ENCODE assay signal across 25 cellular contexts in the genomic region with DNA sequence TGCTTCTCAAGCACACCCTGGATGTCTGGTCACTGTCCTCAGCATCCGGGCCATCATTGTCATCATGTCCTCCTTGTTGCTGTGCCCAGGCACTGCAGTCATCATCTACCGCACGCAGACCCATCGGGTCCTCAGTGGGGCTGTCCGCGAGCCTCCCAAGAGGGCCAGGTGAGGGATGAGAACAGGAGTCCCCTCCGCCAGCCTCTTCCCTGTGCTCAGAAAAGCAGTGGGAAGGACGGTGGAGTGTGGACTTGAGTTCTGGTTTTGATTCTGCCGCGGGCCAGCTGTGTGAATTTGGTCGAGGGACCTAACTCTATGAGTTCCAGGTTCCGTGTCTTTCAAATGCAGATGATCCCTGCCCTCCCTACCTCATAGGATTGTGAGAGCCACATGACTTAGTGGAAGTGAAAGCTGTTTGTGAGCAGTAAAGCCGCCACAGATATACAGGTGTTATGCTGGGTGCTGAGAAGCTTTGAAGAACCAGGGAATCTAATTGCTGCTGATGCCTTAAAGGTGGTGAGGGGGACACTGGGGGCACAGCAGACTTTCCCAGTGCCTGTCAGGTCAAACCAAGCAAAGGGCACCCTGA.
DNase-seq lines count a peak whose midpoint lies in the region; ATAC-seq and TF ChIP-seq lines count a peak whose summit lies in the region.
"Had no signal": no experiment of that assay in that cellular context is flagged by ENCODE, and none has a peak within 500 bp of the region (broad histone marks: within the 10 kb centered on the region; RNA-seq: fewer than 3 reads in every experiment).

No MANE protein-coding gene starts in this region.

- no peak overlapping the region for H2BK5ac ChIP-seq in neuronal stem cell (ENCODE audit: low read length)

- H3K4ac ChIP-seq in neuronal stem cell (ENCODE audit: low read length): no peak overlapping the region

- peaks cover 21% of the 10 kb centered on the region for H3K9me3 Mint-ChIP-seq in activated CD4-positive, alpha-beta T cell treated with anti-CD3 and anti-CD28 coated beads, Interleukin-2, amount 10 ng/mL, durations not matched to agents 24 days and 14 days

- H3K36me3 ChIP-seq in neuronal stem cell (replicated peaks in 1 of 2; ENCODE audit: control insufficient read depth in 2 of 2, insufficient read depth in 2 of 2, low read length in 2 of 2): no peaks in the 10 kb centered on the region
- H3K36me3 ChIP-seq: BE2C, HAP-1, stomach, upper lobe of left lung had no signal

- peak overlapping the region; percentile 58 for H2BK12ac ChIP-seq in neuronal stem cell (ENCODE audit: low read length)

- no peak for TF ChIP-seq CTCF in coronary artery (IDR thresholded peaks at IDR 0.05)

- H3K18ac ChIP-seq in neuronal stem cell (ENCODE audit: low read length): peak overlapping the region; percentile 87

- peak overlapping the region; percentile 56 for H3K14ac ChIP-seq in neuronal stem cell (ENCODE audit: low read length)

- H3K4me3 Mint-ChIP-seq in activated CD4-positive, alpha-beta T cell treated with anti-CD3 and anti-CD28 coated beads, Interleukin-2, amount 10 ng/mL, durations not matched to agents 24 days and 14 days: peak overlapping the region; percentile 12
- H3K4me3 Mint-ChIP-seq: activated T-helper 17 cell treated with anti-CD3 and anti-CD28 coated beads, Interleukin-2, amount 50 U/mL, for 72 hours; nephron had no signal

- H2BK15ac ChIP-seq in neuronal stem cell (ENCODE audit: low read length): peak overlapping the region; percentile 89

- peaks cover 26% of the 10 kb centered on the region for H3K4me1 Mint-ChIP-seq in activated CD4-positive, alpha-beta T cell treated with anti-CD3 and anti-CD28 coated beads, Interleukin-2, amount 10 ng/mL, durations not matched to agents 24 days and 14 days
- H3K4me1 Mint-ChIP-seq: nephron had no signal

- H2AFZ ChIP-seq in neuronal stem cell (ENCODE audit: low read length): no peak overlapping the region

- H3K4me2 ChIP-seq in neuronal stem cell (ENCODE audit: insufficient read depth, low read length, poor library complexity, severe bottlenecking): no peak overlapping the region
- H3K4me2 ChIP-seq: KMS-11 had no signal

- DNase-seq in activated CD4-positive, alpha-beta T cell treated with anti-CD3 and anti-CD28 coated beads, Interleukin-2, amount 10 ng/mL, durations not matched to agents 24 days and 14 days: no peak
- no peak for DNase-seq in activated CD4-positive, alpha-beta T cell treated with anti-CD3 and anti-CD28 coated beads, Interleukin-2, amount 50 U/mL, for 1 hour
- DNase-seq in RPMI8226: peak; percentile 24
- no peak for DNase-seq in neuronal stem cell (ENCODE audit: low spot score)
- DNase-seq in coronary artery (ENCODE audit: low spot score): no peak
- DNase-seq: BE2C, dermis blood vessel endothelial cell, foreskin keratinocyte, GF-D8, hippocampal formation, mesendoderm, NCI-H187 treated with DMSO at 0.1 percent for 48 hours, NCI-H510A, stomach had no signal

- H3K27me3 Mint-ChIP-seq in activated CD4-positive, alpha-beta T cell treated with anti-CD3 and anti-CD28 coated beads, Interleukin-2, amount 10 ng/mL, durations not matched to agents 24 days and 14 days: no peaks in the 10 kb centered on the region
- H3K27me3 Mint-ChIP-seq: activated T-helper 17 cell treated with anti-CD3 and anti-CD28 coated beads, Interleukin-2, amount 50 U/mL, for 72 hours had no signal

- H3K27ac Mint-ChIP-seq in activated CD4-positive, alpha-beta T cell treated with anti-CD3 and anti-CD28 coated beads, Interleukin-2, amount 10 ng/mL, durations not matched to agents 24 days and 14 days: no peak overlapping the region
- H3K27ac Mint-ChIP-seq: activated T-helper 17 cell treated with anti-CD3 and anti-CD28 coated beads, Interleukin-2, amount 50 U/mL, for 72 hours; nephron; progenitor cell of endocrine pancreas had no signal

- H3K4me3 ChIP-seq in neuronal stem cell (ENCODE audit: low read length in 2 of 2) (no peak overlapping the region), coronary artery (no peak overlapping the region)
- H3K4me3 ChIP-seq: HAP-1, stomach, upper lobe of left lung had no signal

- H3K79me1 ChIP-seq in neuronal stem cell (ENCODE audit: low read depth, low read length): no peaks in the 10 kb centered on the region

- H3K36me3 Mint-ChIP-seq in activated CD4-positive, alpha-beta T cell treated with anti-CD3 and anti-CD28 coated beads, Interleukin-2, amount 10 ng/mL, durations not matched to agents 24 days and 14 days (ENCODE audit: low read depth): peaks cover 3% of the 10 kb centered on the region

- H2AK5ac ChIP-seq in neuronal stem cell (ENCODE audit: low read depth, low read length): peak overlapping the region; percentile 81

- no peaks in the 10 kb centered on the region for H3K27me3 ChIP-seq in neuronal stem cell (ENCODE audit: control insufficient read depth in 3 of 3, insufficient read depth in 3 of 3, low read depth in 1 of 3, low read length in 3 of 3)
- H3K27me3 ChIP-seq: BE2C, foreskin keratinocyte, stomach, upper lobe of left lung had no signal

- peaks cover 0 to under 1% of the 10 kb centered on the region in 2 donors for H3K4me1 ChIP-seq in neuronal stem cell (ENCODE audit: control insufficient read depth in 2 of 2, insufficient read depth in 1 of 2, low read depth in 1 of 2, low read length in 2 of 2)
- H3K4me1 ChIP-seq: BE2C, HAP-1, stomach, upper lobe of left lung had no signal

- intact Hi-C loops in activated CD4-positive, alpha-beta T cell treated with anti-CD3 and anti-CD28 coated beads, Interleukin-2, amount 10 ng/mL, durations not matched to agents 24 days and 14 days (cut with micrococcal nuclease): loop anchor here (10.0 kb wide), 1 partner anchor 223 kb away; no protein-coding TSS in a partner anchor

- no peak overlapping the region for H2BK120ac ChIP-seq in neuronal stem cell (ENCODE audit: low read depth, low read length)

- H4K8ac ChIP-seq in neuronal stem cell (ENCODE audit: low read depth, low read length): peak overlapping the region; percentile 43

- H4K91ac ChIP-seq in neuronal stem cell (ENCODE audit: low read depth, low read length, poor library complexity): no peak overlapping the region

- peaks cover 0 to 2% of the 10 kb centered on the region in 2 donors for H3K9me3 ChIP-seq in neuronal stem cell (replicated peaks in 1 of 2; ENCODE audit: control insufficient read depth in 2 of 2, insufficient read depth in 1 of 2, low read depth in 1 of 2, low read length in 2 of 2)
- H3K9me3 ChIP-seq: BE2C, HAP-1, stomach, upper lobe of left lung had no signal

- peak overlapping the region; percentile 3 for H3K9ac ChIP-seq in neuronal stem cell (ENCODE audit: low read depth, low read length, poor library complexity)
- H3K9ac ChIP-seq: KMS-11 had no signal

- ATAC-seq in GM21786 (IDR thresholded peaks at IDR 0.05; ENCODE audit: unreplicated experiment) (peak; percentile 85), HG03565 (IDR thresholded peaks at IDR 0.05; ENCODE audit: unreplicated experiment) (no peak), GM21825 (IDR thresholded peaks at IDR 0.05; ENCODE audit: unreplicated experiment) (no peak)
- ATAC-seq: activated CD4-positive, CD25-positive, alpha-beta regulatory T cell treated with anti-CD3 and anti-CD28 coated beads, Interleukin-2, amount 50 U/mL, for 24 hours; activated T-helper 17 cell treated with anti-CD3 and anti-CD28 coated beads, Interleukin-2, amount 50 U/mL, for 72 hours; foreskin keratinocyte had no signal

- H3K27ac ChIP-seq in neuronal stem cell (replicated peaks; ENCODE audit: low read length) (no peak overlapping the region), coronary artery (no peak overlapping the region)
- H3K27ac ChIP-seq: epithelial cell of prostate, foreskin keratinocyte, KMS-11, stomach, upper lobe of left lung had no signal

- no CpG with 5 or more reads among the region's 13 CpGs for WGBS in neuronal stem cell (ENCODE audit: extremely low coverage in 2 of 2, insufficient read length in 2 of 2, insufficient replicate concordance in 1 of 2), 2 donors

- H3K23ac ChIP-seq in neuronal stem cell (ENCODE audit: low read depth, low read length, poor library complexity): peak overlapping the region; percentile 65
